In genomic region chr9:34084562-34084961, GRCh38 we compare ENCODE assay signal across 13 cellular contexts. TPM values are rescaled to one million over a fixed set of nuclear protein-coding genes. Genes with fewer than 3 reads are reported as not detected.
A peak's percentile ranks its signal among the peaks of the same experiment; 100 is the strongest.
DNase-seq lines count a peak whose midpoint lies in the region; ATAC-seq and TF ChIP-seq lines count a peak whose summit lies in the region.
"Had no signal": no experiment of that assay in that cellular context is flagged by ENCODE, and none has a peak within 500 bp of the region (broad histone marks: within the 10 kb centered on the region; RNA-seq: fewer than 3 reads in every experiment).

No MANE protein-coding gene starts in this region.

- peaks cover 13% of the 10 kb centered on the region for H3K36me3 ChIP-seq in CD8-positive, alpha-beta T cell (ENCODE audit: insufficient read depth, low read length)
- H3K36me3 ChIP-seq in body of pancreas (replicated peaks in 1 of 2; ENCODE audit: insufficient read depth in 1 of 2, low read depth in 2 of 2) (peaks cover 0 to 16% of the 10 kb centered on the region in 2 donors), sigmoid colon (peaks cover 0 to 29% (median 23%) of the 10 kb centered on the region in 4 donors)

- no peaks in the 10 kb centered on the region for H3K9me3 ChIP-seq in CD8-positive, alpha-beta T cell (ENCODE audit: low read length)
- no peaks in the 10 kb centered on the region for H3K9me3 ChIP-seq in body of pancreas
- H3K9me3 ChIP-seq in sigmoid colon: no peaks in the 10 kb centered on the region
- H3K9me3 ChIP-seq: BLaER1 treated with 17β-estradiol and CSF1 and Interleukin-3, amounts not matched to agents 10 nM and 100 nM had no signal

- no peaks in the 10 kb centered on the region for H3K4me1 ChIP-seq in CD8-positive, alpha-beta T cell (ENCODE audit: insufficient read depth, low read length)
- H3K4me1 ChIP-seq in body of pancreas (peaks cover 7% of the 10 kb centered on the region), sigmoid colon (peaks cover 0 to 45% (median 34%) of the 10 kb centered on the region in 4 donors)

- no peak overlapping the region for H3K4me3 ChIP-seq in CD8-positive, alpha-beta T cell (ENCODE audit: low read depth, low read length)
- H3K4me3 ChIP-seq in body of pancreas (no peak overlapping the region), sigmoid colon (no peak overlapping the region)
- H3K4me3 ChIP-seq: BLaER1 treated with 17β-estradiol and CSF1 and Interleukin-3, amounts not matched to agents 10 nM and 100 nM had no signal

- H3K27me3 ChIP-seq in CD8-positive, alpha-beta T cell (ENCODE audit: insufficient read depth, low read length): no peaks in the 10 kb centered on the region
- H3K27me3 ChIP-seq in body of pancreas (no peaks in the 10 kb centered on the region), sigmoid colon (no peaks in the 10 kb centered on the region)
- H3K27me3 ChIP-seq: BLaER1 treated with 17β-estradiol and CSF1 and Interleukin-3, amounts not matched to agents 10 nM and 100 nM had no signal

- H3K27me3 Mint-ChIP-seq in CD8-positive, alpha-beta T cell (ENCODE audit: low read depth): no peaks in the 10 kb centered on the region
- H3K27me3 Mint-ChIP-seq in activated CD4-positive, alpha-beta memory T cell treated with anti-CD3 and anti-CD28 coated beads for 36 hours: no peaks in the 10 kb centered on the region
- H3K27me3 Mint-ChIP-seq: central memory CD8-positive, alpha-beta T cell; naive thymus-derived CD4-positive, alpha-beta T cell had no signal

- H3K4me1 Mint-ChIP-seq in CD8-positive, alpha-beta T cell (ENCODE audit: low read depth): no peaks in the 10 kb centered on the region
- H3K4me1 Mint-ChIP-seq in activated CD4-positive, alpha-beta memory T cell treated with anti-CD3 and anti-CD28 coated beads for 36 hours (ENCODE audit: low read depth): peaks cover 13% of the 10 kb centered on the region
- H3K4me1 Mint-ChIP-seq: central memory CD8-positive, alpha-beta T cell had no signal

- 8 to 24% methylated on average over 1 of the region's 1 CpG for WGBS in body of pancreas, 2 donors
- 34 to 81% methylated on average over 1 of the region's 1 CpG for WGBS in sigmoid colon, 2 donors

- TF ChIP-seq CTCF in CD8-positive, alpha-beta T cell (IDR thresholded peaks at IDR 0.05): no peak
- no peak for TF ChIP-seq CTCF in body of pancreas (IDR thresholded peaks at IDR 0.05)
- TF ChIP-seq CTCF in sigmoid colon (IDR thresholded peaks at IDR 0.05): no peak
- TF ChIP-seq CTCF in GM10248 (IDR thresholded peaks at IDR 0.05; ENCODE audit: control extremely low read depth, extremely low read depth, low read depth, missing control alignments): no peak

- no peak overlapping the region for H3K27ac ChIP-seq in CD8-positive, alpha-beta T cell (ENCODE audit: low read depth, low read length)
- H3K27ac ChIP-seq in body of pancreas: peak overlapping the region in 1 of 4 donors; percentile 10
- peak overlapping the region; percentile 69 to 82 (median 80) for H3K27ac ChIP-seq in sigmoid colon
- H3K27ac ChIP-seq: BLaER1 treated with 17β-estradiol and CSF1 and Interleukin-3, amounts not matched to agents 10 nM and 100 nM had no signal

- intact Hi-C loops in CD8-positive, alpha-beta T cell (cut with DNase I, micrococcal nuclease): no loop called here
- intact Hi-C loops in body of pancreas (cut with DNase I): no loop called here
- intact Hi-C loops in sigmoid colon (cut with DNase I): no loop called here
- intact Hi-C loops in activated CD4-positive, alpha-beta memory T cell treated with anti-CD3 and anti-CD28 coated beads for 36 hours (cut with micrococcal nuclease): loop anchor here (2.0 kb wide), 1 partner anchor 294 kb away; no protein-coding TSS in a partner anchor

- H3K36me3 Mint-ChIP-seq in CD8-positive, alpha-beta T cell: peaks cover 36% of the 10 kb centered on the region
- H3K36me3 Mint-ChIP-seq in activated CD4-positive, alpha-beta memory T cell treated with anti-CD3 and anti-CD28 coated beads for 36 hours: peaks cover 24% of the 10 kb centered on the region

- DNase-seq in CD8-positive, alpha-beta T cell: no peak
- DNase-seq in body of pancreas (peak in 3 of 4 donors; percentile 10 to 37 (median 23)), hippocampal formation (lab: John Stamatoyannopoulos, UW) (peak; percentile 61 to 86), sigmoid colon (peak; percentile 85), H4 (ENCODE audit: low spot score) (no peak), T-helper 1 cell (no peak), GM10248 (ENCODE audit: extremely low spot score) (no peak)
- DNase-seq in activated CD4-positive, alpha-beta memory T cell treated with anti-CD3 and anti-CD28 coated beads for 36 hours: no peak
- DNase-seq: MM.1S; naive thymus-derived CD4-positive, alpha-beta T cell; stimulated activated CD4-positive, alpha-beta T cell treated with anti-CD3 and anti-CD28 coated beads, Interleukin-4, amount 100 ng/mL, for 1 hour had no signal

- H3K9me3 Mint-ChIP-seq in CD8-positive, alpha-beta T cell: no peaks in the 10 kb centered on the region
- no peaks in the 10 kb centered on the region for H3K9me3 Mint-ChIP-seq in activated CD4-positive, alpha-beta memory T cell treated with anti-CD3 and anti-CD28 coated beads for 36 hours
- H3K9me3 Mint-ChIP-seq: central memory CD8-positive, alpha-beta T cell; naive thymus-derived CD4-positive, alpha-beta T cell had no signal

- TF ChIP-seq EP300 in sigmoid colon (IDR thresholded peaks at IDR 0.05): peak in 3 of 4 donors; percentile 55 to 87 (median 60)

- H3K27ac Mint-ChIP-seq in CD8-positive, alpha-beta T cell: peak overlapping the region; percentile 41
- H3K27ac Mint-ChIP-seq in activated CD4-positive, alpha-beta memory T cell treated with anti-CD3 and anti-CD28 coated beads for 36 hours: no peak overlapping the region

- no peak overlapping the region for H3K4me3 Mint-ChIP-seq in CD8-positive, alpha-beta T cell
- H3K4me3 Mint-ChIP-seq in activated CD4-positive, alpha-beta memory T cell treated with anti-CD3 and anti-CD28 coated beads for 36 hours: no peak overlapping the region
- H3K4me3 Mint-ChIP-seq: central memory CD8-positive, alpha-beta T cell; naive thymus-derived CD4-positive, alpha-beta T cell had no signal

- CTCF ChIA-PET in CD8-positive, alpha-beta T cell (lab: Charles Lee): no interaction called here
- CTCF ChIA-PET in activated CD4-positive, alpha-beta memory T cell treated with anti-CD3 and anti-CD28 coated beads for 36 hours (lab: Charles Lee): interaction anchor here (0.9 to 1.8 kb wide), 3 partner anchors 10 to 14 kb away, joined by 3 to 6 read pairs (median 5); no protein-coding TSS in a partner anchor
- CTCF ChIA-PET in GM10248 (lab: Yijun Ruan, JAX): interaction anchor here (1.0 to 4.9 kb wide), 4 partner anchors 10 to 18 kb away, joined by 3 to 29 read pairs (median 10); no protein-coding TSS in a partner anchor

- POLR2A ChIA-PET in CD8-positive, alpha-beta T cell (lab: Charles Lee): no interaction called here
- POLR2A ChIA-PET in activated CD4-positive, alpha-beta memory T cell treated with anti-CD3 and anti-CD28 coated beads for 36 hours (lab: Charles Lee): no interaction called here
- POLR2A ChIA-PET in GM10248 (lab: Yijun Ruan, JAX): no interaction called here

- no peak for TF ChIP-seq POLR2A in body of pancreas (IDR thresholded peaks at IDR 0.05)
- TF ChIP-seq POLR2A in sigmoid colon (IDR thresholded peaks at IDR 0.05): no peak

- no peak for ATAC-seq in CD8-positive, alpha-beta T cell
- ATAC-seq in body of pancreas: no peak
- ATAC-seq: naive thymus-derived CD4-positive, alpha-beta T cell had no signal

RNA-seq across cellular contexts. Expression of gene UBAP2, which starts 35.9 kb away (rescaled TPM):
- total RNA-seq in CD8-positive, alpha-beta T cell: 10 to 100 TPM; 27.6 to 27.7 TPM
- total RNA-seq in body of pancreas (10 to 100 TPM; 14.2 to 15.3 TPM), sigmoid colon (10 to 100 TPM; 28.8 to 50.4 (median 37.0) TPM)
- 10 to 100 TPM in 1 of 3 donors, 1 to 10 TPM in 2; 6.6 to 19.9 (median 7.4) TPM for polyA plus RNA-seq in sigmoid colon
- 6.9 and 12.1 TPM in 2 replicates for total RNA-seq in H4 (2014; rRNA removed; shearing (Covaris generic))
- total RNA-seq in activated CD4-positive, alpha-beta memory T cell treated with anti-CD3 and anti-CD28 coated beads for 36 hours: 10 to 100 TPM; 35.0 to 38.0 TPM

RNA-seq across cellular contexts. Expression of gene DCAF12, which starts 41.9 kb away (rescaled TPM):
- 1 to 10 TPM; 4.0 to 4.1 TPM for total RNA-seq in CD8-positive, alpha-beta T cell
- total RNA-seq in body of pancreas (10 to 100 TPM; 14.3 to 19.1 TPM), sigmoid colon (10 to 100 TPM; 14.3 to 25.2 (median 20.2) TPM)
- 10 to 100 TPM; 21.6 to 33.8 (median 28.2) TPM for polyA plus RNA-seq in sigmoid colon
- 30.2 and 38.8 TPM in 2 replicates for total RNA-seq in H4 (2014; rRNA removed; shearing (Covaris generic))
- 10 to 100 TPM; 32.5 to 35.4 TPM for total RNA-seq in activated CD4-positive, alpha-beta memory T cell treated with anti-CD3 and anti-CD28 coated beads for 36 hours

Comparison
In these comparisons a context has a peak if more than half of its experiments do, and no peak if none do; other contexts are left out.
1. DNase-seq: peak in body of pancreas (3 of 4), hippocampal formation (2 of 2) and sigmoid colon (single experiment); none in CD8-positive, alpha-beta T cell (0 of 7), H4 (single experiment), T-helper 1 cell (0 of 5), activated CD4-positive, alpha-beta memory T cell treated with anti-CD3 and anti-CD28 coated beads for 36 hours (single experiment) and GM10248 (single experiment).